In the genomic region with DNA sequence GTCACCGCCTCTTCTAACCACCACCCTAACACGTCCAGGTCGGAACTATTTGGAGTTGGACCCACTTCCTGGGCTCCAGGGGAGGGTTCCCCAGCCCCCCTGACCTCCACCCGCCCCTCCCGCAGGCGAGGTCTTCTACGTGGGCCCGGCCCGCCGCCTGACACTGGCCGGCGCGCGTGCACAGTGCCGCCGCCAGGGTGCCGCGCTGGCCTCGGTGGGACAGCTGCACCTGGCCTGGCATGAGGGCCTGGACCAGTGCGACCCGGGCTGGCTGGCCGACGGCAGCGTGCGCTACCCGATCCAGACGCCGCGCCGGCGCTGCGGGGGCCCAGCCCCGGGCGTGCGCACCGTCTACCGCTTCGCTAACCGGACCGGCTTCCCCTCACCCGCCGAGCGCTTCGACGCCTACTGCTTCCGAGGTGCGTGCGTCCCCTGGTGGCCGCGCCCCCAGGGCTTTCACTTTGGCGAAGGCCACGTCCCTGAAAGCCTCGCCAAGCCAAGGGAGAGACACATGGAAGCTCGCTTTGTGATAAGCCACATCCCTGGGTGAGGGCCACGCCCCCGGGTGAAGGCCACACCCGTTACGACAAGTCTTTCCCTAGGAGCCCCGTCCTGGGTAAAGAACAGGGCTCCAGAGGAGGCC, we compare ENCODE assay signal across 8 cellular contexts.
A peak's percentile ranks its signal among the peaks of the same experiment; 100 is the strongest.
DNase-seq lines count a peak whose midpoint lies in the region; ATAC-seq and TF ChIP-seq lines count a peak whose summit lies in the region.

No MANE protein-coding gene starts in this region.

- in situ Hi-C loops in T47D (cut with HindIII; ENCODE audit: low pct_unique_long_range_greater_than_20kb, low sequenced_read_pairs), result no loop called here

- ATAC-seq in GM21529 (IDR thresholded peaks at IDR 0.05; ENCODE audit: unreplicated experiment) (no peak), GM19467 (IDR thresholded peaks at IDR 0.05; ENCODE audit: unreplicated experiment) (no peak)

- peak; percentile 59 for DNase-seq in NAMALWA (ENCODE audit: low spot score)
- DNase-seq in T47D (ENCODE audit: low read depth in 1 of 2, low spot score in 1 of 2), result peak; percentile 76 to 85
- peak; percentile 69 for DNase-seq in kidney tubule cell (ENCODE audit: low spot score)
- DNase-seq in stimulated activated CD4-positive, alpha-beta T cell treated with anti-CD3 and anti-CD28 coated beads, Interleukin-4, amount 100 ng/mL, for 1 hour, result peak; percentile 73

- H3K27ac ChIP-seq in VCaP, result no peak overlapping the region

- TF ChIP-seq CTCF in GM12872 (IDR thresholded peaks at IDR 0.05; ENCODE audit: insufficient read depth, low read depth, low read length), result peak; percentile 76
- peak; percentile 71 for TF ChIP-seq CTCF in VCaP (conservative IDR thresholded peaks at IDR 0.05)
